ENCODE assay signal across 2 cellular contexts in genomic region chr13:45464687-45465453, GRCh38.
TF ChIP-seq lines count a peak whose summit lies in the region.

A gene with protein sequence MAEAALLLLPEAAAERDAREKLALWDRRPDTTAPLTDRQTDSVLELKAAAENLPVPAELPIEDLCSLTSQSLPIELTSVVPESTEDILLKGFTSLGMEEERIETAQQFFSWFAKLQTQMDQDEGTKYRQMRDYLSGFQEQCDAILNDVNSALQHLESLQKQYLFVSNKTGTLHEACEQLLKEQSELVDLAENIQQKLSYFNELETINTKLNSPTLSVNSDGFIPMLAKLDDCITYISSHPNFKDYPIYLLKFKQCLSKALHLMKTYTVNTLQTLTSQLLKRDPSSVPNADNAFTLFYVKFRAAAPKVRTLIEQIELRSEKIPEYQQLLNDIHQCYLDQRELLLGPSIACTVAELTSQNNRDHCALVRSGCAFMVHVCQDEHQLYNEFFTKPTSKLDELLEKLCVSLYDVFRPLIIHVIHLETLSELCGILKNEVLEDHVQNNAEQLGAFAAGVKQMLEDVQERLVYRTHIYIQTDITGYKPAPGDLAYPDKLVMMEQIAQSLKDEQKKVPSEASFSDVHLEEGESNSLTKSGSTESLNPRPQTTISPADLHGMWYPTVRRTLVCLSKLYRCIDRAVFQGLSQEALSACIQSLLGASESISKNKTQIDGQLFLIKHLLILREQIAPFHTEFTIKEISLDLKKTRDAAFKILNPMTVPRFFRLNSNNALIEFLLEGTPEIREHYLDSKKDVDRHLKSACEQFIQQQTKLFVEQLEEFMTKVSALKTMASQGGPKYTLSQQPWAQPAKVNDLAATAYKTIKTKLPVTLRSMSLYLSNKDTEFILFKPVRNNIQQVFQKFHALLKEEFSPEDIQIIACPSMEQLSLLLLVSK (plus strand): TSS chr13:45464939. CDS start chr13:45465037, 98 bp downstream.

TF ChIP-seq in IMR-90, 13 proteins besides CTCF, POLR2A, EP300 and RAD21 (continued from another document):
- TF ChIP-seq, protein P1, sequence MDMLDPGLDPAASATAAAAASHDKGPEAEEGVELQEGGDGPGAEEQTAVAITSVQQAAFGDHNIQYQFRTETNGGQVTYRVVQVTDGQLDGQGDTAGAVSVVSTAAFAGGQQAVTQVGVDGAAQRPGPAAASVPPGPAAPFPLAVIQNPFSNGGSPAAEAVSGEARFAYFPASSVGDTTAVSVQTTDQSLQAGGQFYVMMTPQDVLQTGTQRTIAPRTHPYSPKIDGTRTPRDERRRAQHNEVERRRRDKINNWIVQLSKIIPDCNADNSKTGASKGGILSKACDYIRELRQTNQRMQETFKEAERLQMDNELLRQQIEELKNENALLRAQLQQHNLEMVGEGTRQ (IDR thresholded peaks at IDR 0.05; ENCODE audit: low read depth, low read length) = no peak
- TF ChIP-seq RCOR1 (IDR thresholded peaks at IDR 0.05; ENCODE audit: insufficient replicate concordance, low read length) = no peak
- TF ChIP-seq MXI1 (IDR thresholded peaks at IDR 0.05; ENCODE audit: borderline replicate concordance, low read depth, low read length) = peak; percentile 53; the same call in 1 of the 2 replicates
- no peak for TF ChIP-seq CEBPB (IDR thresholded peaks at IDR 0.05; ENCODE audit: low read depth, low read length)
- TF ChIP-seq, protein P2, sequence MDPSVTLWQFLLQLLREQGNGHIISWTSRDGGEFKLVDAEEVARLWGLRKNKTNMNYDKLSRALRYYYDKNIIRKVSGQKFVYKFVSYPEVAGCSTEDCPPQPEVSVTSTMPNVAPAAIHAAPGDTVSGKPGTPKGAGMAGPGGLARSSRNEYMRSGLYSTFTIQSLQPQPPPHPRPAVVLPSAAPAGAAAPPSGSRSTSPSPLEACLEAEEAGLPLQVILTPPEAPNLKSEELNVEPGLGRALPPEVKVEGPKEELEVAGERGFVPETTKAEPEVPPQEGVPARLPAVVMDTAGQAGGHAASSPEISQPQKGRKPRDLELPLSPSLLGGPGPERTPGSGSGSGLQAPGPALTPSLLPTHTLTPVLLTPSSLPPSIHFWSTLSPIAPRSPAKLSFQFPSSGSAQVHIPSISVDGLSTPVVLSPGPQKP (IDR thresholded peaks at IDR 0.05; ENCODE audit: borderline replicate concordance, low read depth, low read length) = no peak; the same call in 1 of the 2 replicates
- peak; percentile 40; the same call in 1 of the 2 replicates for TF ChIP-seq MAZ (IDR thresholded peaks at IDR 0.05; ENCODE audit: borderline replicate concordance, low read depth, low read length)
- TF ChIP-seq BHLHE40 (IDR thresholded peaks at IDR 0.05; ENCODE audit: low read depth, low read length) = peak; percentile 72; the same call in 1 of the 2 replicates
- TF ChIP-seq FOS (IDR thresholded peaks at IDR 0.05; ENCODE audit: low read depth, low read length) = no peak
- no peak for TF ChIP-seq MAFK (IDR thresholded peaks at IDR 0.05; ENCODE audit: low read depth, low read length)

TF ChIP-seq in endothelial cell of umbilical vein, 7 proteins besides CTCF, POLR2A, EP300 and RAD21 (continued from another document):
- TF ChIP-seq, protein P3, sequence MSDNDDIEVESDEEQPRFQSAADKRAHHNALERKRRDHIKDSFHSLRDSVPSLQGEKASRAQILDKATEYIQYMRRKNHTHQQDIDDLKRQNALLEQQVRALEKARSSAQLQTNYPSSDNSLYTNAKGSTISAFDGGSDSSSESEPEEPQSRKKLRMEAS (IDR thresholded peaks at IDR 0.05; ENCODE audit: insufficient read depth, insufficient read length) = no peak
